9 cellular contexts compared by ENCODE assay signal in genomic region chr16:86554599-86554916, GRCh38. TPM values are rescaled to one million over a fixed set of nuclear protein-coding genes. Genes with fewer than 3 reads are reported as not detected.
DNase-seq lines count a peak whose midpoint lies in the region; ATAC-seq and TF ChIP-seq lines count a peak whose summit lies in the region.
"Had no signal": no experiment of that assay in that cellular context is flagged by ENCODE, and none has a peak within 500 bp of the region (broad histone marks: within the 10 kb centered on the region; RNA-seq: fewer than 3 reads in every experiment).

No MANE protein-coding gene starts in this region.

- peak overlapping the region; percentile 95 for H3K4me3 Mint-ChIP-seq in activated naive CD8-positive, alpha-beta T cell treated with anti-CD3 and anti-CD28 coated beads, Interleukin-2, amount 10 ng/mL, durations not matched to agents 7 days and 5 days

- no peak for ATAC-seq in activated naive CD8-positive, alpha-beta T cell treated with anti-CD3 and anti-CD28 coated beads, Interleukin-2, amount 10 ng/mL, durations not matched to agents 7 days and 5 days (ENCODE audit: low read depth)
- no peak for ATAC-seq in GM21723 (IDR thresholded peaks at IDR 0.05; ENCODE audit: unreplicated experiment)

- WGBS in suprapubic skin, result 5% methylated on average over 10 of the region's 10 CpGs

- peak overlapping the region; percentile 95 for H3K9ac ChIP-seq in iPS-20b (ENCODE audit: low read depth, low read length)

- H3K9me3 ChIP-seq in iPS-20b (ENCODE audit: insufficient read depth, low read depth, low read length) (no peaks in the 10 kb centered on the region), suprapubic skin (no peaks in the 10 kb centered on the region)

- 0 out of 2 replicates have a peak, but pooled peaks cover 8% of the 10 kb centered on the region for H3K36me3 ChIP-seq in iPS-20b (ENCODE audit: insufficient read depth, low read depth, low read length)
- H3K36me3 ChIP-seq in suprapubic skin, result peaks cover 30% of the 10 kb centered on the region

- peak; percentile 54 for DNase-seq in NCI-H82 (lab: John Stamatoyannopoulos, UW)
- no peak for DNase-seq in NCI-H82 treated with DMSO at 0.1 percent for 48 hours (lab: John Stamatoyannopoulos, UW; ENCODE audit: unreplicated experiment)
- no peak for DNase-seq in activated naive CD8-positive, alpha-beta T cell treated with anti-CD3 and anti-CD28 coated beads, Interleukin-2, amount 10 ng/mL, durations not matched to agents 7 days and 5 days
- DNase-seq in suprapubic skin (ENCODE audit: low spot score in 2 of 2), result no peak
- no peak for DNase-seq in HuH-7 (ENCODE audit: low spot score)
- no peak for DNase-seq in stimulated activated CD4-positive, alpha-beta T cell treated with anti-CD3 and anti-CD28 coated beads, Interleukin-12 subunit alpha, Interleukin-12 subunit beta, amount 100 ng/mL, for 4 hours

- H3K4me3 ChIP-seq in iPS-20b (ENCODE audit: low read length), result peak overlapping the region; percentile 95
- H3K4me3 ChIP-seq in suprapubic skin, result peak overlapping the region; percentile 100

- peaks cover 15% of the 10 kb centered on the region for H3K4me1 Mint-ChIP-seq in activated naive CD8-positive, alpha-beta T cell treated with anti-CD3 and anti-CD28 coated beads, Interleukin-2, amount 10 ng/mL, durations not matched to agents 7 days and 5 days

- H3K27ac ChIP-seq in iPS-20b (ENCODE audit: low read length), result peak overlapping the region; percentile 61
- H3K27ac ChIP-seq in suprapubic skin, result peak overlapping the region; percentile 89

- no peak for TF ChIP-seq CTCF in suprapubic skin (IDR thresholded peaks at IDR 0.05)

- H3K36me3 Mint-ChIP-seq in activated naive CD8-positive, alpha-beta T cell treated with anti-CD3 and anti-CD28 coated beads, Interleukin-2, amount 10 ng/mL, durations not matched to agents 7 days and 5 days, result peaks cover 4% of the 10 kb centered on the region

- peaks cover 6% of the 10 kb centered on the region for H3K27me3 Mint-ChIP-seq in activated naive CD8-positive, alpha-beta T cell treated with anti-CD3 and anti-CD28 coated beads, Interleukin-2, amount 10 ng/mL, durations not matched to agents 7 days and 5 days

- H3K4me1 ChIP-seq in iPS-20b (ENCODE audit: insufficient read depth, low read length) (peaks cover 2% of the 10 kb centered on the region; the same call in 1 of the 2 replicates), suprapubic skin (peaks cover 29% of the 10 kb centered on the region)

- no peak for TF ChIP-seq POLR2A in suprapubic skin (IDR thresholded peaks at IDR 0.05)

- H3K27me3 ChIP-seq in iPS-20b (ENCODE audit: insufficient read depth, low read length) (0 out of 2 replicates have a peak, but pooled peaks cover 8% of the 10 kb centered on the region), suprapubic skin (no peaks in the 10 kb centered on the region)

- H3K27ac Mint-ChIP-seq in activated naive CD8-positive, alpha-beta T cell treated with anti-CD3 and anti-CD28 coated beads, Interleukin-2, amount 10 ng/mL, durations not matched to agents 7 days and 5 days, result peak overlapping the region; percentile 97

- POLR2A ChIA-PET in activated naive CD8-positive, alpha-beta T cell treated with anti-CD3 and anti-CD28 coated beads, Interleukin-2, amount 10 ng/mL, durations not matched to agents 7 days and 5 days (lab: Charles Lee), result interaction anchor here (1.3 kb wide), 1 partner anchor 763 kb away, joined by 3 read pairs; the partner anchor contains the start of gene C16orf95

- no peaks in the 10 kb centered on the region for H3K9me3 Mint-ChIP-seq in activated naive CD8-positive, alpha-beta T cell treated with anti-CD3 and anti-CD28 coated beads, Interleukin-2, amount 10 ng/mL, durations not matched to agents 7 days and 5 days

- TF ChIP-seq EP300 in suprapubic skin (IDR thresholded peaks at IDR 0.05), result no peak

RNA-seq across cellular contexts. Expression of gene MTHFSD, which starts 0.5 kb away (rescaled TPM):
- 10 to 100 TPM; 33.2 to 34.6 TPM for total RNA-seq in activated naive CD8-positive, alpha-beta T cell treated with anti-CD3 and anti-CD28 coated beads, Interleukin-2, amount 10 ng/mL, durations not matched to agents 7 days and 5 days
- total RNA-seq in suprapubic skin, result 10 to 100 TPM; 12.4 to 43.4 (median 18.8) TPM

RNA-seq across cellular contexts. Expression of gene FOXC2, which starts 12.1 kb away (rescaled TPM):
- total RNA-seq in activated naive CD8-positive, alpha-beta T cell treated with anti-CD3 and anti-CD28 coated beads, Interleukin-2, amount 10 ng/mL, durations not matched to agents 7 days and 5 days, result not detected
- under 1 TPM in 1 of 4 donors, not detected in 3; 0.56 TPM for total RNA-seq in suprapubic skin
- total RNA-seq: SK-MEL-5 had no signal

RNA-seq across cellular contexts. Expression of gene FOXL1, which starts 23.8 kb away (rescaled TPM):
- total RNA-seq in activated naive CD8-positive, alpha-beta T cell treated with anti-CD3 and anti-CD28 coated beads, Interleukin-2, amount 10 ng/mL, durations not matched to agents 7 days and 5 days, result not detected
- under 1 TPM in 2 of 4 donors, not detected in 2; 0.23 to 0.40 TPM for total RNA-seq in suprapubic skin
- total RNA-seq: SK-MEL-5 had no signal

RNA-seq across cellular contexts. Expression of gene FOXF1, which starts 44.2 kb away (rescaled TPM):
- total RNA-seq in activated naive CD8-positive, alpha-beta T cell treated with anti-CD3 and anti-CD28 coated beads, Interleukin-2, amount 10 ng/mL, durations not matched to agents 7 days and 5 days, result not detected
- under 1 TPM in 3 of 4 donors, not detected in 1; 0.11 to 0.59 (median 0.21) TPM for total RNA-seq in suprapubic skin
